Comparison of ENCODE assay signal across 8 cellular contexts in genomic region chr1:36369061-36369470, GRCh38. TPM values are rescaled to one million over a fixed set of nuclear protein-coding genes. Genes with fewer than 3 reads are reported as not detected.
DNase-seq lines count a peak whose midpoint lies in the region; ATAC-seq and TF ChIP-seq lines count a peak whose summit lies in the region.

No MANE protein-coding gene starts in this region.

- WGBS in lower leg skin, 2 donors: 13 to 25% methylated on average over 2 of the region's 2 CpGs

- CTCF ChIA-PET in BJ (lab: Yijun Ruan, JAX): interaction anchor here (0.6 to 5.8 kb wide), 19 partner anchors 8 to 235 kb away, joined by 3 to 88 read pairs (median 5); no protein-coding TSS in a partner anchor

- peaks cover 53% of the 10 kb centered on the region for H3K4me1 Mint-ChIP-seq in activated CD4-positive, alpha-beta T cell treated with anti-CD3 and anti-CD28 coated beads, Interleukin-2, amount 10 ng/mL, durations not matched to agents 24 days and 14 days
- peaks cover 56% of the 10 kb centered on the region for H3K4me1 Mint-ChIP-seq in chondrocyte (ENCODE audit: low read depth)

- peak; percentile 94 for TF ChIP-seq CTCF in BJ (IDR thresholded peaks at IDR 0.05; ENCODE audit: insufficient read depth, low read depth, low read length)
- TF ChIP-seq CTCF in chondrocyte (IDR thresholded peaks at IDR 0.05): peak; percentile 90
- peak in 1 of 3 donors; percentile 71 for TF ChIP-seq CTCF in lower leg skin (IDR thresholded peaks at IDR 0.05)

- no peak overlapping the region for H3K4me3 Mint-ChIP-seq in activated CD4-positive, alpha-beta T cell treated with anti-CD3 and anti-CD28 coated beads, Interleukin-2, amount 10 ng/mL, durations not matched to agents 24 days and 14 days
- H3K4me3 Mint-ChIP-seq in chondrocyte (ENCODE audit: unreplicated experiment): no peak overlapping the region

- H3K27ac Mint-ChIP-seq in activated CD4-positive, alpha-beta T cell treated with anti-CD3 and anti-CD28 coated beads, Interleukin-2, amount 10 ng/mL, durations not matched to agents 24 days and 14 days: peak overlapping the region; percentile 78
- H3K27ac Mint-ChIP-seq in chondrocyte (ENCODE audit: unreplicated experiment): peak overlapping the region; percentile 27

- H3K36me3 ChIP-seq in BJ (ENCODE audit: control insufficient read depth, insufficient read depth, low read length): peaks cover 6% of the 10 kb centered on the region

- ATAC-seq in HG03342 (IDR thresholded peaks at IDR 0.05; ENCODE audit: unreplicated experiment): no peak

- intact Hi-C loops in activated CD4-positive, alpha-beta T cell treated with anti-CD3 and anti-CD28 coated beads, Interleukin-2, amount 10 ng/mL, durations not matched to agents 24 days and 14 days (cut with micrococcal nuclease): loop anchor here (2.0 to 5.0 kb wide), 5 partner anchors 26 to 270 kb away; partner anchors contain the start of genes EVA1B and SH3D21
- intact Hi-C loops in lower leg skin (cut with DNase I; ENCODE audit: low total_unique reads): no loop called here

- no peaks in the 10 kb centered on the region for H3K9me3 Mint-ChIP-seq in activated CD4-positive, alpha-beta T cell treated with anti-CD3 and anti-CD28 coated beads, Interleukin-2, amount 10 ng/mL, durations not matched to agents 24 days and 14 days
- H3K9me3 Mint-ChIP-seq in chondrocyte (ENCODE audit: low read depth): no peaks in the 10 kb centered on the region

- H3K27me3 ChIP-seq in BJ (ENCODE audit: control insufficient read depth, insufficient read depth, low read length): no peaks in the 10 kb centered on the region

- no peak overlapping the region for H3K4me3 ChIP-seq in BJ (ENCODE audit: low read depth, low read length)
- no peak overlapping the region for H3K4me3 ChIP-seq in lower leg skin (ENCODE audit: low read depth, poor library complexity, severe bottlenecking)

- POLR2A ChIA-PET in BJ (lab: Charles Lee): no interaction called here

- TF ChIP-seq POLR2A in lower leg skin (IDR thresholded peaks at IDR 0.05): no peak

- H3K27me3 Mint-ChIP-seq in activated CD4-positive, alpha-beta T cell treated with anti-CD3 and anti-CD28 coated beads, Interleukin-2, amount 10 ng/mL, durations not matched to agents 24 days and 14 days: no peaks in the 10 kb centered on the region
- no peaks in the 10 kb centered on the region for H3K27me3 Mint-ChIP-seq in chondrocyte (ENCODE audit: low read depth)

- H3K36me3 Mint-ChIP-seq in activated CD4-positive, alpha-beta T cell treated with anti-CD3 and anti-CD28 coated beads, Interleukin-2, amount 10 ng/mL, durations not matched to agents 24 days and 14 days (ENCODE audit: low read depth): peaks cover 13% of the 10 kb centered on the region
- H3K36me3 Mint-ChIP-seq in chondrocyte (ENCODE audit: low read depth): peaks cover 2% of the 10 kb centered on the region

- DNase-seq in BJ (ENCODE audit: low read depth) (no peak), HCEC 1CT (peak; percentile 47), NCI-H510A (lab: John Stamatoyannopoulos, UW) (peak; percentile 97), chondrocyte (ENCODE audit: low spot score) (no peak), lower leg skin (ENCODE audit: low spot score in 2 of 2) (peak; percentile 74 to 94)
- DNase-seq in activated CD4-positive, alpha-beta T cell treated with anti-CD3 and anti-CD28 coated beads, Interleukin-2, amount 10 ng/mL, durations not matched to agents 24 days and 14 days: peak; percentile 95
- DNase-seq in stimulated activated CD8-positive, alpha-beta memory T cell treated with anti-CD3 and anti-CD28 coated beads, Interleukin-12 subunit alpha, Interleukin-12 subunit beta, amount 100 ng/mL, for 4 hours (ENCODE audit: low read depth): peak; percentile 64

RNA-seq across cellular contexts. Expression of gene STK40, which starts 16.7 kb away (rescaled TPM):
- polyA plus RNA-seq in BJ (2011; rRNA removed): 19.5 and 29.5 TPM in 2 replicates
- 15.2 and 17.5 TPM in 2 replicates for polyA minus RNA-seq in BJ (2011; rRNA and poly(A)+ RNA removed)
- 40.6 and 51.3 TPM in 2 replicates for total RNA-seq in activated CD4-positive, alpha-beta T cell treated with anti-CD3 and anti-CD28 coated beads, Interleukin-2, amount 10 ng/mL, durations not matched to agents 24 days and 14 days
- total RNA-seq in chondrocyte (42.6 to 63.7 TPM (median 59.9 TPM) in 3 replicates), lower leg skin (10 to 100 TPM; 58.7 to 73.1 (median 63.0) TPM)

RNA-seq across cellular contexts. Expression of gene LSM10, which starts 28.6 kb away (rescaled TPM):
- polyA plus RNA-seq in BJ (2011; rRNA removed): 64.0 and 86.5 TPM in 2 replicates
- polyA minus RNA-seq in BJ (2011; rRNA and poly(A)+ RNA removed): 15.7 and 30.7 TPM in 2 replicates
- total RNA-seq in activated CD4-positive, alpha-beta T cell treated with anti-CD3 and anti-CD28 coated beads, Interleukin-2, amount 10 ng/mL, durations not matched to agents 24 days and 14 days: 58.6 and 61.6 TPM in 2 replicates
- total RNA-seq in chondrocyte: 45.0 to 47.3 TPM (median 45.7 TPM) in 3 replicates
- 10 to 100 TPM; 21.0 to 32.2 (median 27.0) TPM for total RNA-seq in lower leg skin

RNA-seq across cellular contexts. Expression of gene EVA1B, which starts 45.6 kb away (rescaled TPM):
- 101 and 133 TPM in 2 replicates for polyA plus RNA-seq in BJ (2011; rRNA removed)
- polyA minus RNA-seq in BJ (2011; rRNA and poly(A)+ RNA removed): 18.2 and 21.1 TPM in 2 replicates
- total RNA-seq in activated CD4-positive, alpha-beta T cell treated with anti-CD3 and anti-CD28 coated beads, Interleukin-2, amount 10 ng/mL, durations not matched to agents 24 days and 14 days: 7.5 and 9.0 TPM in 2 replicates
- total RNA-seq in chondrocyte (55.7 to 88.4 TPM (median 85.2 TPM) in 3 replicates), lower leg skin (10 to 100 TPM; 29.8 to 35.5 (median 34.3) TPM)

Comparison
In these comparisons a context has a peak if more than half of its experiments do, and no peak if none do; other contexts are left out.
1. DNase-seq: peak in HCEC 1CT (single experiment), NCI-H510A (single experiment), activated CD4-positive, alpha-beta T cell treated with anti-CD3 and anti-CD28 coated beads, Interleukin-2, amount 10 ng/mL, durations not matched to agents 24 days and 14 days (single experiment), lower leg skin (2 of 2) and stimulated activated CD8-positive, alpha-beta memory T cell treated with anti-CD3 and anti-CD28 coated beads, Interleukin-12 subunit alpha, Interleukin-12 subunit beta, amount 100 ng/mL, for 4 hours (single experiment); none in BJ (single experiment) and chondrocyte (single experiment).